Comparison of ENCODE assay signal across 1 cellular context in genomic region chr1:155499263-155499662, GRCh38.
TF ChIP-seq lines count a peak whose summit lies in the region.

No MANE protein-coding gene starts in this region.

TF ChIP-seq in GM12878, 131 proteins besides CTCF, POLR2A, EP300 and RAD21 (continued from another document):
- TF ChIP-seq FOXK2 (IDR thresholded peaks at IDR 0.05) (no peak), POLR2AphosphoS5 (IDR thresholded peaks at IDR 0.05; ENCODE audit: low read length) (no peak)
- TF ChIP-seq, protein P1, sequence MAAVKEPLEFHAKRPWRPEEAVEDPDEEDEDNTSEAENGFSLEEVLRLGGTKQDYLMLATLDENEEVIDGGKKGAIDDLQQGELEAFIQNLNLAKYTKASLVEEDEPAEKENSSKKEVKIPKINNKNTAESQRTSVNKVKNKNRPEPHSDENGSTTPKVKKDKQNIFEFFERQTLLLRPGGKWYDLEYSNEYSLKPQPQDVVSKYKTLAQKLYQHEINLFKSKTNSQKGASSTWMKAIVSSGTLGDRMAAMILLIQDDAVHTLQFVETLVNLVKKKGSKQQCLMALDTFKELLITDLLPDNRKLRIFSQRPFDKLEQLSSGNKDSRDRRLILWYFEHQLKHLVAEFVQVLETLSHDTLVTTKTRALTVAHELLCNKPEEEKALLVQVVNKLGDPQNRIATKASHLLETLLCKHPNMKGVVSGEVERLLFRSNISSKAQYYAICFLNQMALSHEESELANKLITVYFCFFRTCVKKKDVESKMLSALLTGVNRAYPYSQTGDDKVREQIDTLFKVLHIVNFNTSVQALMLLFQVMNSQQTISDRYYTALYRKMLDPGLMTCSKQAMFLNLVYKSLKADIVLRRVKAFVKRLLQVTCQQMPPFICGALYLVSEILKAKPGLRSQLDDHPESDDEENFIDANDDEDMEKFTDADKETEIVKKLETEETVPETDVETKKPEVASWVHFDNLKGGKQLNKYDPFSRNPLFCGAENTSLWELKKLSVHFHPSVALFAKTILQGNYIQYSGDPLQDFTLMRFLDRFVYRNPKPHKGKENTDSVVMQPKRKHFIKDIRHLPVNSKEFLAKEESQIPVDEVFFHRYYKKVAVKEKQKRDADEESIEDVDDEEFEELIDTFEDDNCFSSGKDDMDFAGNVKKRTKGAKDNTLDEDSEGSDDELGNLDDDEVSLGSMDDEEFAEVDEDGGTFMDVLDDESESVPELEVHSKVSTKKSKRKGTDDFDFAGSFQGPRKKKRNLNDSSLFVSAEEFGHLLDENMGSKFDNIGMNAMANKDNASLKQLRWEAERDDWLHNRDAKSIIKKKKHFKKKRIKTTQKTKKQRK (IDR thresholded peaks at IDR 0.05; ENCODE audit: low read depth, low read length), result no peak
